ENCODE assay signal across 1 cellular context in genomic region chr1:153260473-153260979, GRCh38.
A peak's percentile ranks its signal among the peaks of the same experiment; 100 is the strongest.
TF ChIP-seq lines count a peak whose summit lies in the region.

No MANE protein-coding gene starts in this region.

TF ChIP-seq in H1, 55 proteins besides CTCF, POLR2A, EP300 and RAD21:
- peak; percentile 25; the same call in 1 of the 2 replicates for TF ChIP-seq SUZ12 (IDR thresholded peaks at IDR 0.05; ENCODE audit: low read length)
- TF ChIP-seq KDM4A (IDR thresholded peaks at IDR 0.05; ENCODE audit: low read depth, low read length, severe bottlenecking) = peak; percentile 23
- no peak for TF ChIP-seq CBX5 (IDR thresholded peaks at IDR 0.05; ENCODE audit: low read depth, low read length)
- peak; percentile 49 for TF ChIP-seq EZH2 (IDR thresholded peaks at IDR 0.05; ENCODE audit: low read depth, low read length, severe bottlenecking)
